In genomic region chr6:156268849-156269248, GRCh38 we compare ENCODE assay signal across 23 cellular contexts.
DNase-seq lines count a peak whose midpoint lies in the region; ATAC-seq and TF ChIP-seq lines count a peak whose summit lies in the region.
"Had no signal": no experiment of that assay in that cellular context is flagged by ENCODE, and none has a peak within 500 bp of the region (broad histone marks: within the 10 kb centered on the region; RNA-seq: fewer than 3 reads in every experiment).

No MANE protein-coding gene starts in this region.

- H3K36me3 ChIP-seq in body of pancreas (replicated peaks in 1 of 2; ENCODE audit: insufficient read depth in 1 of 2, low read depth in 2 of 2): no peaks in the 10 kb centered on the region
- H3K36me3 ChIP-seq: HAP-1, SJCRH30 had no signal

- peaks cover 10% of the 10 kb centered on the region for H3K36me3 Mint-ChIP-seq in activated naive CD4-positive, alpha-beta T cell treated with anti-CD3 and anti-CD28 coated beads, Interleukin-2, amount 50 U/mL, for 24 hours
- peaks cover 5% of the 10 kb centered on the region for H3K36me3 Mint-ChIP-seq in CD4-positive, alpha-beta T cell (ENCODE audit: low read depth)
- peaks cover 6% of the 10 kb centered on the region for H3K36me3 Mint-ChIP-seq in T-cell
- peaks cover 0 to 7% of the 10 kb centered on the region in 2 donors for H3K36me3 Mint-ChIP-seq in stimulated activated naive B cell treated with anti-CD40 and anti-IgM and Interleukin-4, amounts not matched to agents 10 μg/mL and 1 μg/mL and 100 μg/mL, for 72 hours

- TF ChIP-seq CTCF in CD4-positive, alpha-beta T cell (IDR thresholded peaks at IDR 0.05): no peak
- TF ChIP-seq CTCF in body of pancreas (IDR thresholded peaks at IDR 0.05): no peak

- intact Hi-C loops in CD4-positive, alpha-beta T cell (cut with DNase I, micrococcal nuclease): loop anchor here in 1 of 2 experiments (2.0 kb wide), 1 partner anchor 128 kb away; no protein-coding TSS in a partner anchor
- intact Hi-C loops in body of pancreas (cut with DNase I): no loop called here

- no peak for DNase-seq in activated naive CD4-positive, alpha-beta T cell treated with anti-CD3 and anti-CD28 coated beads, Interleukin-2, amount 50 U/mL, for 16 hours
- no peak for DNase-seq in CD4-positive, alpha-beta T cell
- DNase-seq in T-cell: no peak
- DNase-seq in stimulated activated naive B cell treated with anti-CD40 and anti-IgM and Interleukin-4, amounts not matched to agents 10 μg/mL and 1 μg/mL and 100 μg/mL, for 72 hours: no peak
- DNase-seq in body of pancreas: no peak
- DNase-seq: ACHN, DMS153, GF-D8, GM23248, NCI-H1048, NCI-H1436, NCI-H2029 treated with DMSO at 0.1 percent for 48 hours, NCI-H2171 treated with DMSO at 0.1 percent for 48 hours, NCI-H446, NCI-H69, SJCRH30 had no signal

- no peaks in the 10 kb centered on the region for H3K9me3 Mint-ChIP-seq in activated naive CD4-positive, alpha-beta T cell treated with anti-CD3 and anti-CD28 coated beads, Interleukin-2, amount 50 U/mL, for 24 hours
- no peaks in the 10 kb centered on the region for H3K9me3 Mint-ChIP-seq in CD4-positive, alpha-beta T cell
- peaks cover 0 to 2% (median 0%) of the 10 kb centered on the region in 3 donors for H3K9me3 Mint-ChIP-seq in T-cell
- H3K9me3 Mint-ChIP-seq in stimulated activated naive B cell treated with anti-CD40 and anti-IgM and Interleukin-4, amounts not matched to agents 10 μg/mL and 1 μg/mL and 100 μg/mL, for 72 hours: peaks cover 3 to 8% of the 10 kb centered on the region in 2 donors

- no peaks in the 10 kb centered on the region for H3K4me1 ChIP-seq in body of pancreas
- H3K4me1 ChIP-seq: HAP-1, SJCRH30 had no signal

- CTCF ChIA-PET in CD4-positive, alpha-beta T cell (lab: Charles Lee): interaction anchor here (1.1 kb wide), 1 partner anchor 135 kb away, joined by 3 read pairs; no protein-coding TSS in a partner anchor
- CTCF ChIA-PET in T-cell (lab: Charles Lee): no interaction called here

- H3K27ac Mint-ChIP-seq in activated naive CD4-positive, alpha-beta T cell treated with anti-CD3 and anti-CD28 coated beads, Interleukin-2, amount 50 U/mL, for 24 hours: peak overlapping the region; percentile 53
- H3K27ac Mint-ChIP-seq in CD4-positive, alpha-beta T cell: peak overlapping the region; percentile 74
- peak overlapping the region; percentile 40 to 79 for H3K27ac Mint-ChIP-seq in T-cell
- peak overlapping the region; percentile 3 for H3K27ac Mint-ChIP-seq in stimulated activated naive B cell treated with anti-CD40 and anti-IgM and Interleukin-4, amounts not matched to agents 10 μg/mL and 1 μg/mL and 100 μg/mL, for 72 hours

- H3K27me3 Mint-ChIP-seq in activated naive CD4-positive, alpha-beta T cell treated with anti-CD3 and anti-CD28 coated beads, Interleukin-2, amount 50 U/mL, for 24 hours: no peaks in the 10 kb centered on the region
- H3K27me3 Mint-ChIP-seq in CD4-positive, alpha-beta T cell: no peaks in the 10 kb centered on the region
- no peaks in the 10 kb centered on the region for H3K27me3 Mint-ChIP-seq in T-cell
- no peaks in the 10 kb centered on the region for H3K27me3 Mint-ChIP-seq in stimulated activated naive B cell treated with anti-CD40 and anti-IgM and Interleukin-4, amounts not matched to agents 10 μg/mL and 1 μg/mL and 100 μg/mL, for 72 hours

- H3K4me3 Mint-ChIP-seq in activated naive CD4-positive, alpha-beta T cell treated with anti-CD3 and anti-CD28 coated beads, Interleukin-2, amount 50 U/mL, for 24 hours: peak overlapping the region; percentile 71
- H3K4me3 Mint-ChIP-seq in CD4-positive, alpha-beta T cell: peak overlapping the region; percentile 76
- H3K4me3 Mint-ChIP-seq in T-cell: peak overlapping the region; percentile 40 to 67 (median 58)
- H3K4me3 Mint-ChIP-seq in stimulated activated naive B cell treated with anti-CD40 and anti-IgM and Interleukin-4, amounts not matched to agents 10 μg/mL and 1 μg/mL and 100 μg/mL, for 72 hours: no peak overlapping the region

- no peaks in the 10 kb centered on the region for H3K27me3 ChIP-seq in CD4-positive, alpha-beta T cell (ENCODE audit: control insufficient read depth, insufficient read depth, low read length)
- H3K27me3 ChIP-seq in body of pancreas: no peaks in the 10 kb centered on the region
- H3K27me3 ChIP-seq: SJCRH30 had no signal

- WGBS in body of pancreas, 2 donors: 27 to 60% methylated on average over 3 of the region's 3 CpGs

- POLR2A ChIA-PET in CD4-positive, alpha-beta T cell (lab: Charles Lee): interaction anchor here (1.5 to 2.9 kb wide), 3 partner anchors 13 to 127 kb away, joined by 4 to 22 read pairs (median 7); no protein-coding TSS in a partner anchor
- POLR2A ChIA-PET in T-cell (lab: Charles Lee): no interaction called here

- no peak overlapping the region for H3K27ac ChIP-seq in CD4-positive, alpha-beta T cell (ENCODE audit: low read depth, low read length)
- H3K27ac ChIP-seq in body of pancreas: no peak overlapping the region
- H3K27ac ChIP-seq: GM23248, HL-60, KMS-11, SJCRH30 had no signal

- no peak overlapping the region for H3K4me3 ChIP-seq in body of pancreas
- H3K4me3 ChIP-seq: GM12878, GM23248, HAP-1, SJCRH30 had no signal

- no peak for ATAC-seq in CD4-positive, alpha-beta T cell (ENCODE audit: poor library complexity)
- ATAC-seq in T-cell (replicated peaks in 1 of 4) (peak in 1 of 4 experiments; percentile 23), GM21367 (IDR thresholded peaks at IDR 0.05; ENCODE audit: unreplicated experiment) (no peak), body of pancreas (no peak)
- no peak for ATAC-seq in stimulated activated naive B cell treated with anti-CD40 and anti-IgM and Interleukin-4, amounts not matched to agents 10 μg/mL and 1 μg/mL and 100 μg/mL, for 72 hours (replicated peaks)
- ATAC-seq: GM12878, Panc1 had no signal

- no peak for TF ChIP-seq POLR2A in body of pancreas (IDR thresholded peaks at IDR 0.05)

- peaks cover 31% of the 10 kb centered on the region for H3K4me1 Mint-ChIP-seq in activated naive CD4-positive, alpha-beta T cell treated with anti-CD3 and anti-CD28 coated beads, Interleukin-2, amount 50 U/mL, for 24 hours
- H3K4me1 Mint-ChIP-seq in CD4-positive, alpha-beta T cell (ENCODE audit: low read depth): peaks cover 27% of the 10 kb centered on the region
- peaks cover 19 to 23% (median 20%) of the 10 kb centered on the region in 3 donors for H3K4me1 Mint-ChIP-seq in T-cell
- peaks cover 20 to 22% of the 10 kb centered on the region in 2 donors for H3K4me1 Mint-ChIP-seq in stimulated activated naive B cell treated with anti-CD40 and anti-IgM and Interleukin-4, amounts not matched to agents 10 μg/mL and 1 μg/mL and 100 μg/mL, for 72 hours

- H3K9me3 ChIP-seq in CD4-positive, alpha-beta T cell (ENCODE audit: control insufficient read depth, low read length): no peaks in the 10 kb centered on the region
- H3K9me3 ChIP-seq in body of pancreas: no peaks in the 10 kb centered on the region
- H3K9me3 ChIP-seq: HAP-1, SJCRH30 had no signal

Comparison
In these comparisons a context has a peak if more than half of its experiments do, and no peak if none do; other contexts are left out.
1. H3K27ac Mint-ChIP-seq: peak in every context shown above with its lines; median percentile 74 in CD4-positive, alpha-beta T cell; 60 in T-cell; 53 in activated naive CD4-positive, alpha-beta T cell treated with anti-CD3 and anti-CD28 coated beads, Interleukin-2, amount 50 U/mL, for 24 hours; 3 in stimulated activated naive B cell treated with anti-CD40 and anti-IgM and Interleukin-4, amounts not matched to agents 10 μg/mL and 1 μg/mL and 100 μg/mL, for 72 hours.
2. H3K4me3 Mint-ChIP-seq: peak in activated naive CD4-positive, alpha-beta T cell treated with anti-CD3 and anti-CD28 coated beads, Interleukin-2, amount 50 U/mL, for 24 hours (single experiment), CD4-positive, alpha-beta T cell (single experiment) and T-cell (3 of 3); none in stimulated activated naive B cell treated with anti-CD40 and anti-IgM and Interleukin-4, amounts not matched to agents 10 μg/mL and 1 μg/mL and 100 μg/mL, for 72 hours (0 of 2).